In genomic region chr2:136310797-136311558, GRCh38 we compare ENCODE assay signal across 16 cellular contexts.
A peak's percentile ranks its signal among the peaks of the same experiment; 100 is the strongest.
DNase-seq lines count a peak whose midpoint lies in the region; ATAC-seq and TF ChIP-seq lines count a peak whose summit lies in the region.
"Had no signal": no experiment of that assay in that cellular context is flagged by ENCODE, and none has a peak within 500 bp of the region (broad histone marks: within the 10 kb centered on the region; RNA-seq: fewer than 3 reads in every experiment).

No MANE protein-coding gene starts in this region.

- no peak overlapping the region for H3K4me3 Mint-ChIP-seq in activated CD4-positive, alpha-beta T cell treated with anti-CD3 and anti-CD28 coated beads, Interleukin-2, amount 10 ng/mL, durations not matched to agents 7 days and 5 days
- H3K4me3 Mint-ChIP-seq in GM23338: no peak overlapping the region
- no peak overlapping the region for H3K4me3 Mint-ChIP-seq in naive thymus-derived CD4-positive, alpha-beta T cell
- H3K4me3 Mint-ChIP-seq in type B pancreatic cell: no peak overlapping the region
- no peak overlapping the region for H3K4me3 Mint-ChIP-seq in glutamatergic neuron (ENCODE audit: unreplicated experiment)

- H3K4me1 ChIP-seq in GM23338 (ENCODE audit: insufficient read depth): no peaks in the 10 kb centered on the region
- H3K4me1 ChIP-seq in naive thymus-derived CD4-positive, alpha-beta T cell (ENCODE audit: control insufficient read depth in 2 of 2, insufficient read depth in 2 of 2, low read length in 2 of 2): peaks cover 0 to 2% of the 10 kb centered on the region in 2 donors
- H3K4me1 ChIP-seq: gastroesophageal sphincter, right lobe of liver had no signal

- POLR2A ChIA-PET in activated CD4-positive, alpha-beta T cell treated with anti-CD3 and anti-CD28 coated beads, Interleukin-2, amount 10 ng/mL, durations not matched to agents 7 days and 5 days (lab: Charles Lee): no interaction called here
- POLR2A ChIA-PET in naive thymus-derived CD4-positive, alpha-beta T cell (lab: Charles Lee): interaction anchor here (0.7 kb wide), 1 partner anchor 16 kb away, joined by 3 read pairs; no protein-coding TSS in a partner anchor

- H3K4me1 Mint-ChIP-seq in activated CD4-positive, alpha-beta T cell treated with anti-CD3 and anti-CD28 coated beads, Interleukin-2, amount 10 ng/mL, durations not matched to agents 7 days and 5 days: peaks cover 16% of the 10 kb centered on the region
- H3K4me1 Mint-ChIP-seq in GM23338 (no peaks in the 10 kb centered on the region), type B pancreatic cell (ENCODE audit: unreplicated experiment) (peaks cover 14% of the 10 kb centered on the region), glutamatergic neuron (ENCODE audit: low read depth, unreplicated experiment) (peaks cover 2% of the 10 kb centered on the region)
- H3K4me1 Mint-ChIP-seq in naive thymus-derived CD4-positive, alpha-beta T cell: peaks cover 8 to 16% (median 14%) of the 10 kb centered on the region in 7 donors

- no peaks in the 10 kb centered on the region for H3K27me3 ChIP-seq in GM23338 (ENCODE audit: insufficient read depth)
- no peaks in the 10 kb centered on the region for H3K27me3 ChIP-seq in naive thymus-derived CD4-positive, alpha-beta T cell (ENCODE audit: control insufficient read depth in 2 of 2, insufficient read depth in 2 of 2, low read length in 2 of 2)
- H3K27me3 ChIP-seq: adrenal gland, neutrophil, right lobe of liver had no signal

- H3K79me2 ChIP-seq in GM23338 (replicated peaks; ENCODE audit: insufficient read depth): no peaks in the 10 kb centered on the region

- no peak overlapping the region for H3K4me2 ChIP-seq in GM23338

- 0 out of 2 replicates have a peak, but pooled peaks cover 3% of the 10 kb centered on the region for H3K9me2 ChIP-seq in GM23338 (ENCODE audit: insufficient read depth)

- peak; percentile 10 to 17 for DNase-seq in activated CD4-positive, alpha-beta T cell treated with anti-CD3 and anti-CD28 coated beads for 4 hours
- no peak for DNase-seq in activated CD4-positive, alpha-beta T cell treated with anti-CD3 and anti-CD28 coated beads, Interleukin-2, amount 10 ng/mL, durations not matched to agents 7 days and 5 days
- DNase-seq in GM23338 (ENCODE audit: low spot score): no peak
- peak; percentile 32 to 44 for DNase-seq in activated CD4-positive, alpha-beta T cell treated with anti-CD3 and anti-CD28 coated beads, Interleukin-2, amount 50 U/mL, for 48 hours
- DNase-seq in naive thymus-derived CD4-positive, alpha-beta T cell: no peak
- DNase-seq in type B pancreatic cell (ENCODE audit: extremely low spot score, unreplicated experiment): no peak
- no peak for DNase-seq in glutamatergic neuron
- DNase-seq: cerebellar nuclear complex; COR-L47; NCI-H1092; NK-92 treated with Interleukin-12 subunit alpha and Interleukin-12 subunit beta, amount 100 ng/mL, for 24 hours; right lobe of liver had no signal

- H3K27ac Mint-ChIP-seq in activated CD4-positive, alpha-beta T cell treated with anti-CD3 and anti-CD28 coated beads, Interleukin-2, amount 10 ng/mL, durations not matched to agents 7 days and 5 days: no peak overlapping the region
- H3K27ac Mint-ChIP-seq in GM23338 (no peak overlapping the region), type B pancreatic cell (no peak overlapping the region), glutamatergic neuron (ENCODE audit: unreplicated experiment) (no peak overlapping the region)
- peak overlapping the region in 7 of 9 donors; percentile 1 to 44 (median 14) for H3K27ac Mint-ChIP-seq in naive thymus-derived CD4-positive, alpha-beta T cell

- peaks cover 6% of the 10 kb centered on the region for H3K9me3 Mint-ChIP-seq in activated CD4-positive, alpha-beta T cell treated with anti-CD3 and anti-CD28 coated beads, Interleukin-2, amount 10 ng/mL, durations not matched to agents 7 days and 5 days
- H3K9me3 Mint-ChIP-seq in GM23338 (no peaks in the 10 kb centered on the region), type B pancreatic cell (no peaks in the 10 kb centered on the region), glutamatergic neuron (ENCODE audit: unreplicated experiment) (no peaks in the 10 kb centered on the region)
- H3K9me3 Mint-ChIP-seq in naive thymus-derived CD4-positive, alpha-beta T cell: peaks cover 0 to 1% (median 0%) of the 10 kb centered on the region in 11 donors

- H4K20me1 ChIP-seq in GM23338 (replicated peaks; ENCODE audit: insufficient read depth): no peaks in the 10 kb centered on the region

- no peaks in the 10 kb centered on the region for H3K27me3 Mint-ChIP-seq in activated CD4-positive, alpha-beta T cell treated with anti-CD3 and anti-CD28 coated beads, Interleukin-2, amount 10 ng/mL, durations not matched to agents 7 days and 5 days
- H3K27me3 Mint-ChIP-seq in GM23338 (ENCODE audit: insufficient read depth, low read depth, poor library complexity): no peaks in the 10 kb centered on the region
- peaks cover 0 to 3% (median 0%) of the 10 kb centered on the region in 5 donors for H3K27me3 Mint-ChIP-seq in naive thymus-derived CD4-positive, alpha-beta T cell
- peaks cover 10% of the 10 kb centered on the region for H3K27me3 Mint-ChIP-seq in type B pancreatic cell
- H3K27me3 Mint-ChIP-seq in glutamatergic neuron (ENCODE audit: unreplicated experiment): no peaks in the 10 kb centered on the region

- no peak for ATAC-seq in GM23338
- peak; percentile 34 for ATAC-seq in naive thymus-derived CD4-positive, alpha-beta T cell
- no peak for ATAC-seq in HG03520 (IDR thresholded peaks at IDR 0.05; ENCODE audit: unreplicated experiment)
- ATAC-seq: gastroesophageal sphincter, right lobe of liver had no signal

- no peaks in the 10 kb centered on the region for H3F3A ChIP-seq in GM23338 (replicated peaks; ENCODE audit: low read depth)

- intact Hi-C loops in naive thymus-derived CD4-positive, alpha-beta T cell (cut with micrococcal nuclease): no loop called here

- H2AFZ ChIP-seq in GM23338: peak overlapping the region; percentile 52

- H3K36me3 ChIP-seq in GM23338 (ENCODE audit: insufficient read depth): no peaks in the 10 kb centered on the region
- H3K36me3 ChIP-seq in naive thymus-derived CD4-positive, alpha-beta T cell (ENCODE audit: control insufficient read depth in 2 of 3, insufficient read depth in 3 of 3, low read length in 3 of 3): no peaks in the 10 kb centered on the region
- H3K36me3 ChIP-seq: adrenal gland, gastroesophageal sphincter, neutrophil, right lobe of liver had no signal

- no peak for TF ChIP-seq CTCF in GM23338 (conservative IDR thresholded peaks at IDR 0.05; ENCODE audit: low read depth in 2 of 2)
- TF ChIP-seq CTCF in type B pancreatic cell (conservative IDR thresholded peaks at IDR 0.05): no peak
- no peak for TF ChIP-seq CTCF in glutamatergic neuron (IDR thresholded peaks at IDR 0.05; ENCODE audit: partially characterized antibody, unreplicated experiment)

- no peaks in the 10 kb centered on the region for H3K36me3 Mint-ChIP-seq in activated CD4-positive, alpha-beta T cell treated with anti-CD3 and anti-CD28 coated beads, Interleukin-2, amount 10 ng/mL, durations not matched to agents 7 days and 5 days (ENCODE audit: low read depth)
- H3K36me3 Mint-ChIP-seq in GM23338 (ENCODE audit: low read depth): no peaks in the 10 kb centered on the region
- no peaks in the 10 kb centered on the region for H3K36me3 Mint-ChIP-seq in naive thymus-derived CD4-positive, alpha-beta T cell
- H3K36me3 Mint-ChIP-seq in type B pancreatic cell: no peaks in the 10 kb centered on the region
- H3K36me3 Mint-ChIP-seq in glutamatergic neuron (ENCODE audit: unreplicated experiment): no peaks in the 10 kb centered on the region

- no peak overlapping the region for H3K27ac ChIP-seq in GM23338 (ENCODE audit: low read depth)
- no peak overlapping the region for H3K27ac ChIP-seq in naive thymus-derived CD4-positive, alpha-beta T cell (ENCODE audit: low read depth, low read length)
- H3K27ac ChIP-seq: adrenal gland, gastroesophageal sphincter, neutrophil, right lobe of liver had no signal

- CTCF ChIA-PET in activated CD4-positive, alpha-beta T cell treated with anti-CD3 and anti-CD28 coated beads, Interleukin-2, amount 10 ng/mL, durations not matched to agents 7 days and 5 days (lab: Charles Lee): interaction anchor here (0.7 to 1.3 kb wide), 5 partner anchors 14 to 103 kb away, joined by 3 to 5 read pairs (median 4); no protein-coding TSS in a partner anchor
- CTCF ChIA-PET in naive thymus-derived CD4-positive, alpha-beta T cell (lab: Charles Lee): interaction anchor here (0.6 kb wide), 1 partner anchor 76 kb away, joined by 4 read pairs; no protein-coding TSS in a partner anchor

- no peak overlapping the region for H3K4me3 ChIP-seq in GM23338
- H3K4me3 ChIP-seq in naive thymus-derived CD4-positive, alpha-beta T cell (ENCODE audit: low read length): no peak overlapping the region
- H3K4me3 ChIP-seq: adrenal gland, gastroesophageal sphincter, right lobe of liver had no signal

- H3K9me3 ChIP-seq in naive thymus-derived CD4-positive, alpha-beta T cell (ENCODE audit: control insufficient read depth in 2 of 3, low read length in 3 of 3): no peaks in the 10 kb centered on the region
- H3K9me3 ChIP-seq: adrenal gland, gastroesophageal sphincter, neutrophil, right lobe of liver had no signal

TF ChIP-seq in GM23338, 12 proteins besides CTCF, POLR2A, EP300 and RAD21 (continues in another document):
- TF ChIP-seq ETS1 (IDR thresholded peaks at IDR 0.05) (no peak), POLR2AphosphoS5 (IDR thresholded peaks at IDR 0.05; ENCODE audit: low read depth) (no peak), NANOG (IDR thresholded peaks at IDR 0.05; ENCODE audit: borderline replicate concordance) (no peak)

Comparison
In these comparisons a context has a peak if more than half of its experiments do, and no peak if none do; other contexts are left out.
1. DNase-seq: peak in activated CD4-positive, alpha-beta T cell treated with anti-CD3 and anti-CD28 coated beads for 4 hours (2 of 2) and activated CD4-positive, alpha-beta T cell treated with anti-CD3 and anti-CD28 coated beads, Interleukin-2, amount 50 U/mL, for 48 hours (2 of 2); none in activated CD4-positive, alpha-beta T cell treated with anti-CD3 and anti-CD28 coated beads, Interleukin-2, amount 10 ng/mL, durations not matched to agents 7 days and 5 days (single experiment), GM23338 (single experiment), naive thymus-derived CD4-positive, alpha-beta T cell (0 of 9), type B pancreatic cell (single experiment) and glutamatergic neuron (single experiment).
2. H3K27ac Mint-ChIP-seq: peak in naive thymus-derived CD4-positive, alpha-beta T cell (7 of 9); none in activated CD4-positive, alpha-beta T cell treated with anti-CD3 and anti-CD28 coated beads, Interleukin-2, amount 10 ng/mL, durations not matched to agents 7 days and 5 days (single experiment), GM23338 (single experiment), type B pancreatic cell (single experiment) and glutamatergic neuron (single experiment).